In genomic region chr2:32166115-32166549, GRCh38 we compare ENCODE assay signal across 8 cellular contexts. TPM values are rescaled to one million over a fixed set of nuclear protein-coding genes. Genes with fewer than 3 reads are reported as not detected.
DNase-seq lines count a peak whose midpoint lies in the region; ATAC-seq and TF ChIP-seq lines count a peak whose summit lies in the region.

No MANE protein-coding gene starts in this region.

- H3K36me3 Mint-ChIP-seq in T-helper 2 cell treated with Interferon-gamma antibody and Interleukin-4, amounts not matched to agents 5 μg/mL and 100 μg/mL, for 36 hours (ENCODE audit: low read depth): peaks cover 15% of the 10 kb centered on the region

- no peak for DNase-seq in T-helper 2 cell treated with Interferon-gamma antibody and Interleukin-4, amounts not matched to agents 5 μg/mL and 100 μg/mL, for 36 hours (ENCODE audit: low spot score)
- no peak for DNase-seq in T-helper 2 cell
- no peak for DNase-seq in adipocyte (ENCODE audit: low read depth)
- peak; percentile 59 for DNase-seq in kidney glomerular epithelial cell (lab: John Stamatoyannopoulos, UW)
- no peak for DNase-seq in testis
- no peak for DNase-seq in KBM-7
- no peak for DNase-seq in SIG-M5 (lab: John Stamatoyannopoulos, UW)

- WGBS in testis, 2 donors: 1 to 2% methylated on average over 11 of the region's 11 CpGs

- H3K4me1 ChIP-seq in adipocyte (ENCODE audit: control insufficient read depth, insufficient read depth, low read length) (peaks cover 15% of the 10 kb centered on the region), testis (peaks cover 5% of the 10 kb centered on the region)

- peak overlapping the region; percentile 96 for H3K4me3 ChIP-seq in adipocyte (ENCODE audit: low read length)
- H3K4me3 ChIP-seq in testis: peak overlapping the region; percentile 80 to 84

- no peaks in the 10 kb centered on the region for H3K27me3 ChIP-seq in adipocyte (replicated peaks; ENCODE audit: control insufficient read depth, insufficient read depth, low read length)
- no peaks in the 10 kb centered on the region for H3K27me3 ChIP-seq in testis

- H3K27ac ChIP-seq in testis: peak overlapping the region; percentile 65 to 81

- intact Hi-C loops in testis (cut with DNase I; ENCODE audit: low total_unique reads): no loop called here

- ATAC-seq in GM21723 (IDR thresholded peaks at IDR 0.05; ENCODE audit: unreplicated experiment): no peak

- H3K9me3 Mint-ChIP-seq in T-helper 2 cell treated with Interferon-gamma antibody and Interleukin-4, amounts not matched to agents 5 μg/mL and 100 μg/mL, for 36 hours: no peaks in the 10 kb centered on the region

- peak overlapping the region; percentile 97 for H3K9ac ChIP-seq in adipocyte (ENCODE audit: low read length)

- in situ Hi-C loops in KBM-7 (cut with MboI; ENCODE audit: low pct_unique_long_range_greater_than_20kb, low sequenced_read_pairs): no loop called here

- H3K4me3 Mint-ChIP-seq in T-helper 2 cell treated with Interferon-gamma antibody and Interleukin-4, amounts not matched to agents 5 μg/mL and 100 μg/mL, for 36 hours: peak overlapping the region; percentile 93

- peaks cover 4% of the 10 kb centered on the region for H3K36me3 ChIP-seq in adipocyte (ENCODE audit: control insufficient read depth, insufficient read depth, low read length, severe bottlenecking)
- H3K36me3 ChIP-seq in testis (ENCODE audit: low read depth, missing control alignments): no peaks in the 10 kb centered on the region

- H3K9me3 ChIP-seq in adipocyte (ENCODE audit: control insufficient read depth, low read length) (no peaks in the 10 kb centered on the region), testis (no peaks in the 10 kb centered on the region)

- no peak for TF ChIP-seq CTCF in testis (IDR thresholded peaks at IDR 0.05)

- H3K4me1 Mint-ChIP-seq in T-helper 2 cell treated with Interferon-gamma antibody and Interleukin-4, amounts not matched to agents 5 μg/mL and 100 μg/mL, for 36 hours (ENCODE audit: low read depth): peaks cover 17% of the 10 kb centered on the region

- no peak for TF ChIP-seq POLR2A in testis (IDR thresholded peaks at IDR 0.05)

- H3K27ac Mint-ChIP-seq in T-helper 2 cell treated with Interferon-gamma antibody and Interleukin-4, amounts not matched to agents 5 μg/mL and 100 μg/mL, for 36 hours: peak overlapping the region; percentile 92

- no peaks in the 10 kb centered on the region for H3K27me3 Mint-ChIP-seq in T-helper 2 cell treated with Interferon-gamma antibody and Interleukin-4, amounts not matched to agents 5 μg/mL and 100 μg/mL, for 36 hours (ENCODE audit: low read depth)

RNA-seq across cellular contexts. Expression of gene SLC30A6, which starts 0.5 kb away (rescaled TPM):
- 10 to 100 TPM; 19.1 to 23.1 TPM for total RNA-seq in testis
- 11.8 TPM for polyA plus RNA-seq in testis (ENCODE audit: insufficient read depth, low read depth, low replicate concordance)
